Comparison of ENCODE assay signal across 8 cellular contexts in genomic region chr20:18138639-18139583, GRCh38. TPM values are rescaled to one million over a fixed set of nuclear protein-coding genes. Genes with fewer than 3 reads are reported as not detected.
DNase-seq lines count a peak whose midpoint lies in the region; ATAC-seq, FAIRE-seq and TF ChIP-seq lines count a peak whose summit lies in the region.

No MANE protein-coding gene starts in this region.

- TF ChIP-seq CTCF in PC-3 (conservative IDR thresholded peaks at IDR 0.05; ENCODE audit: low read depth, low read length) (no peak), esophagus squamous epithelium (IDR thresholded peaks at IDR 0.05) (no peak), pancreas (IDR thresholded peaks at IDR 0.05) (no peak), GM13977 (IDR thresholded peaks at IDR 0.05; ENCODE audit: extremely low read depth, insufficient read depth, missing control alignments) (no peak)

- CTCF ChIA-PET in PC-3 (lab: Charles Lee), result no interaction called here

- no peaks in the 10 kb centered on the region for H3K9me3 ChIP-seq in PC-3 (ENCODE audit: low read length)
- no peaks in the 10 kb centered on the region for H3K9me3 ChIP-seq in esophagus squamous epithelium
- H3K9me3 ChIP-seq in pancreas, result no peaks in the 10 kb centered on the region

- ATAC-seq in PC-3, result no peak
- ATAC-seq in pancreas, result no peak
- no peak for ATAC-seq in HG02840 (IDR thresholded peaks at IDR 0.05; ENCODE audit: low FRiP score, unreplicated experiment)

- POLR2A ChIA-PET in PC-3 (lab: Charles Lee; ENCODE audit: unreplicated experiment), result no interaction called here

- H4K20me1 ChIP-seq in PC-3 (ENCODE audit: low read length), result 0 out of 2 replicates have a peak, but pooled peaks cover 6% of the 10 kb centered on the region

- in situ Hi-C loops in G401 (cut with HindIII; ENCODE audit: low sequenced_read_pairs) (no loop called here), GM13977 (cut with MboI; ENCODE audit: low pct_unique_long_range_greater_than_20kb, low sequenced_read_pairs, unreplicated experiment) (no loop called here)

- H3K9ac ChIP-seq in PC-3 (ENCODE audit: low read length), result peak overlapping the region; percentile 97

- peak overlapping the region; percentile 98 for H3K4me2 ChIP-seq in PC-3 (ENCODE audit: low read length)

- H3K9me2 ChIP-seq in PC-3 (replicated peaks; ENCODE audit: low read length), result no peaks in the 10 kb centered on the region

- H3K79me2 ChIP-seq in PC-3 (ENCODE audit: low read length), result peaks cover 43% of the 10 kb centered on the region

- H3K36me3 ChIP-seq in PC-3 (ENCODE audit: low read depth, low read length) (0 out of 2 replicates have a peak, but pooled peaks cover 11% of the 10 kb centered on the region), esophagus squamous epithelium (peaks cover 0 to 18% (median 7%) of the 10 kb centered on the region in 3 donors), pancreas (no peaks in the 10 kb centered on the region)

- TF ChIP-seq POLR2A in esophagus squamous epithelium (IDR thresholded peaks at IDR 0.05), result no peak

- H3K4me3 ChIP-seq in PC-3 (ENCODE audit: low read length) (peak overlapping the region; percentile 92), esophagus squamous epithelium (peak overlapping the region; percentile 83 to 94 (median 88)), pancreas (peak overlapping the region; percentile 93 to 99 (median 96))

- peaks cover 31% of the 10 kb centered on the region for H3K4me1 ChIP-seq in PC-3 (ENCODE audit: insufficient read depth, low read length)
- H3K4me1 ChIP-seq in esophagus squamous epithelium, result peaks cover 12 to 46% (median 13%) of the 10 kb centered on the region in 3 donors
- H3K4me1 ChIP-seq in pancreas, result peaks cover 6 to 16% (median 7%) of the 10 kb centered on the region in 3 donors

- H3K27me3 ChIP-seq in PC-3 (ENCODE audit: low read length), result no peaks in the 10 kb centered on the region
- H3K27me3 ChIP-seq in esophagus squamous epithelium, result no peaks in the 10 kb centered on the region
- no peaks in the 10 kb centered on the region for H3K27me3 ChIP-seq in pancreas

- H3F3A ChIP-seq in PC-3 (ENCODE audit: low read length, unreplicated experiment), result no peaks in the 10 kb centered on the region

- DNase-seq in G401 (ENCODE audit: low spot score) (peak; percentile 8), PC-3 (no peak), esophagus squamous epithelium (lab: John Stamatoyannopoulos, UW) (no peak), pancreas (no peak), D341Med (ENCODE audit: low spot score) (no peak), HUDEP-2 (lab: John Stamatoyannopoulos, UW; ENCODE audit: unreplicated experiment in 76 of 76) (no peak), GM13977 (ENCODE audit: low spot score) (no peak)

- no peak for FAIRE-seq in pancreas (lab: Jason Lieb, UNC)

- WGBS in esophagus squamous epithelium, 2 donors, result 25 to 27% methylated on average over 6 to 7 of the region's 7 CpGs
- WGBS in pancreas, 2 donors, result 33 to 34% methylated on average over 7 of the region's 7 CpGs

- peak overlapping the region; percentile 100 for H2AFZ ChIP-seq in PC-3 (ENCODE audit: low read length)

- intact Hi-C loops in PC-3 (cut with micrococcal nuclease) (loop anchor here (2.0 kb wide), 2 partner anchors 114 to 150 kb away; partner anchors contain the start of gene ZNF133), esophagus squamous epithelium (cut with DNase I) (no loop called here), pancreas (cut with DNase I) (no loop called here)

- BruUV-seq in PC-3 (replicated peaks; lab: Mats Ljungman, UMichigan), result TSS peak; percentile 60

- H3K27ac ChIP-seq in PC-3 (ENCODE audit: low read length), result no peak overlapping the region
- H3K27ac ChIP-seq in esophagus squamous epithelium, result peak overlapping the region in 3 of 4 donors; percentile 88 to 95 (median 95)
- peak overlapping the region in 2 of 4 donors; percentile 88 to 89 for H3K27ac ChIP-seq in pancreas

RNA-seq across cellular contexts. Expression of gene KAT14, which starts 1.2 kb away (rescaled TPM):
- total RNA-seq in G401 (2014; rRNA removed; shearing (Covaris generic)), result 15.4 and 33.7 TPM in 2 replicates
- total RNA-seq in PC-3 (2014; rRNA removed) (10.8 and 12.5 TPM in 2 replicates), esophagus squamous epithelium (10 to 100 TPM in 2 of 4 donors, 1 to 10 TPM in 2; 6.5 to 11.8 (median 9.8) TPM), pancreas (1 to 10 TPM; 5.7 to 8.5 (median 6.5) TPM)
- polyA plus RNA-seq in pancreas, result 1 to 10 TPM; 4.0 to 5.7 TPM

RNA-seq across cellular contexts. Expression of gene PET117, which starts 1.2 kb away (rescaled TPM):
- total RNA-seq in G401 (2014; rRNA removed; shearing (Covaris generic)), result 18.2 and 35.4 TPM in 2 replicates
- 21.2 and 31.2 TPM in 2 replicates for total RNA-seq in PC-3 (2014; rRNA removed)
- 10 to 100 TPM in 2 of 4 donors, 1 to 10 TPM in 2; 2.8 to 17.0 (median 7.7) TPM for total RNA-seq in esophagus squamous epithelium
- 1 to 10 TPM; 5.5 to 9.2 (median 6.3) TPM for total RNA-seq in pancreas
- 1 to 10 TPM; 5.5 to 6.6 TPM for polyA plus RNA-seq in pancreas
